Comparison of ENCODE assay signal across 2 cellular contexts in genomic region chr10:3242251-3242650, GRCh38.
TF ChIP-seq lines count a peak whose summit lies in the region.

No MANE protein-coding gene starts in this region.

TF ChIP-seq in GM12891, 5 proteins besides CTCF, POLR2A, EP300 and RAD21 (continued from another document):
- TF ChIP-seq POU2F2 (IDR thresholded peaks at IDR 0.05; ENCODE audit: low read depth, low read length) = no peak
- TF ChIP-seq TAF1 (IDR thresholded peaks at IDR 0.05; ENCODE audit: low read depth, low read length) = no peak

TF ChIP-seq in IMR-90, 13 proteins besides CTCF, POLR2A, EP300 and RAD21 (continued from another document):
- TF ChIP-seq MAZ (IDR thresholded peaks at IDR 0.05; ENCODE audit: borderline replicate concordance, low read depth, low read length) (no peak), ELK1 (IDR thresholded peaks at IDR 0.05; ENCODE audit: borderline replicate concordance, low read depth, low read length) (no peak), NFE2L2 (IDR thresholded peaks at IDR 0.05; ENCODE audit: low read depth, low read length) (no peak), USF2 (IDR thresholded peaks at IDR 0.05; ENCODE audit: low read depth, low read length) (no peak)
TF ChIP-seq in IMR-90: peak in this region for 0.
